Comparison of ENCODE assay signal across 17 cellular contexts in genomic region chr7:101747058-101747617, GRCh38.
"Had no signal": no experiment of that assay in that cellular context is flagged by ENCODE, and none has a peak within 500 bp of the region (broad histone marks: within the 10 kb centered on the region; RNA-seq: fewer than 3 reads in every experiment).

No MANE protein-coding gene starts in this region.

- H3K36me3 ChIP-seq: colonic mucosa, heart left ventricle, ovary, stomach, thoracic aorta, vagina had no signal

- DNase-seq: activated CD4-positive, alpha-beta T cell treated with anti-CD3 and anti-CD28 coated beads, Interleukin-2, amount 50 U/mL, for 48 hours; activated naive CD4-positive, alpha-beta T cell treated with anti-CD3 and anti-CD28 coated beads for 36 hours; activated T-cell treated with anti-CD3 and anti-CD28 coated beads, Interleukin-2, amount 50 U/mL, for 48 hours; caudate nucleus; colonic mucosa; foreskin melanocyte; heart left ventricle; mammary epithelial cell; natural killer cell; ovary; stimulated activated CD4-positive, alpha-beta T cell treated with anti-CD3 and anti-CD28 coated beads, Interleukin-4, amount 100 ng/mL, for 1 hour; stomach had no signal

- H3K4me3 ChIP-seq: colonic mucosa, heart left ventricle, ovary, stomach, thoracic aorta, vagina had no signal

- H3K4me1 ChIP-seq: colonic mucosa had no signal

- H3K27ac Mint-ChIP-seq: activated naive CD4-positive, alpha-beta T cell treated with anti-CD3 and anti-CD28 coated beads for 36 hours; natural killer cell; T-helper 2 cell treated with Interferon-gamma antibody and Interleukin-4, amounts not matched to agents 5 μg/mL and 100 μg/mL, for 36 hours had no signal

- H3K9me3 ChIP-seq: colonic mucosa, heart left ventricle, ovary, stomach, thoracic aorta, vagina had no signal

- H3K4me3 Mint-ChIP-seq: activated naive CD4-positive, alpha-beta T cell treated with anti-CD3 and anti-CD28 coated beads for 36 hours; natural killer cell; T-helper 2 cell treated with Interferon-gamma antibody and Interleukin-4, amounts not matched to agents 5 μg/mL and 100 μg/mL, for 36 hours had no signal

- H3K27me3 ChIP-seq: colonic mucosa, ovary, vagina had no signal

- ATAC-seq: activated CD4-positive, CD25-positive, alpha-beta regulatory T cell treated with anti-CD3 and anti-CD28 coated beads, Interleukin-2, amount 50 U/mL, for 24 hours; heart left ventricle; left lobe of liver; natural killer cell had no signal

- H3K27ac ChIP-seq: colonic mucosa, heart left ventricle, ovary, stomach, thoracic aorta, vagina had no signal

- H3K36me3 Mint-ChIP-seq: natural killer cell had no signal

- H3K4me1 Mint-ChIP-seq: natural killer cell had no signal

- H3K9me3 Mint-ChIP-seq: activated naive CD4-positive, alpha-beta T cell treated with anti-CD3 and anti-CD28 coated beads for 36 hours; natural killer cell; T-helper 2 cell treated with Interferon-gamma antibody and Interleukin-4, amounts not matched to agents 5 μg/mL and 100 μg/mL, for 36 hours had no signal
